ENCODE assay signal across 1 cellular context in genomic region chr3:10273697-10274305, GRCh38.
TF ChIP-seq lines count a peak whose summit lies in the region.

No MANE protein-coding gene starts in this region.

TF ChIP-seq in GM12878, 131 proteins besides CTCF, POLR2A, EP300 and RAD21:
- no peak for TF ChIP-seq SRF (IDR thresholded peaks at IDR 0.05; ENCODE audit: low read depth in 2 of 2, low read length in 2 of 2)
- TF ChIP-seq SMAD1 (IDR thresholded peaks at IDR 0.05; ENCODE audit: low read depth, partially characterized antibody): no peak
- TF ChIP-seq ZNF592 (IDR thresholded peaks at IDR 0.05): no peak
- TF ChIP-seq FOXM1 (IDR thresholded peaks at IDR 0.05; ENCODE audit: low read depth, low read length): no peak
- TF ChIP-seq ZNF622 (IDR thresholded peaks at IDR 0.05): no peak
- TF ChIP-seq ATF2 (IDR thresholded peaks at IDR 0.05; ENCODE audit: low read length): no peak
- TF ChIP-seq BACH1 (IDR thresholded peaks at IDR 0.05; ENCODE audit: borderline replicate concordance): no peak
- TF ChIP-seq PML (IDR thresholded peaks at IDR 0.05; ENCODE audit: low read length): no peak
- no peak for TF ChIP-seq NR2C1 (IDR thresholded peaks at IDR 0.05)
- no peak for TF ChIP-seq RFX5 (IDR thresholded peaks at IDR 0.05; ENCODE audit: low read depth, low read length)
- TF ChIP-seq ZNF24 (IDR thresholded peaks at IDR 0.05): no peak
- no peak for TF ChIP-seq HDGF (IDR thresholded peaks at IDR 0.05)
- no peak for TF ChIP-seq YY1 (IDR thresholded peaks at IDR 0.05; ENCODE audit: low read depth, low read length)
- TF ChIP-seq PKNOX1 (IDR thresholded peaks at IDR 0.05): no peak
- TF ChIP-seq CREM (IDR thresholded peaks at IDR 0.05; ENCODE audit: low read depth): no peak
TF ChIP-seq in GM12878: peak in this region for 0.
